Comparison of ENCODE assay signal across 8 cellular contexts in genomic region chr12:64222011-64222765, GRCh38. TPM values are rescaled to one million over a fixed set of nuclear protein-coding genes. Genes with fewer than 3 reads are reported as not detected.
DNase-seq lines count a peak whose midpoint lies in the region; ATAC-seq, FAIRE-seq and TF ChIP-seq lines count a peak whose summit lies in the region.

Gene KICS2, minus strand, starts transcription at chr12:64222296. Its CDS starts 59 bp downstream, at chr12:64222237.

- FAIRE-seq in A549 (lab: Jason Lieb, UNC) = no peak

- ATAC-seq in A549 = peak; percentile 95 to 96
- peak; percentile 86 for ATAC-seq in GM18858 (IDR thresholded peaks at IDR 0.05; ENCODE audit: unreplicated experiment)
- peak; percentile 93 for ATAC-seq in HG03066 (IDR thresholded peaks at IDR 0.05; ENCODE audit: low read depth, unreplicated experiment)

- TF ChIP-seq CTCF in A549 (IDR thresholded peaks at IDR 0.05) = no peak
- TF ChIP-seq CTCF in brain (conservative IDR thresholded peaks at IDR 0.05) = no peak

- TF ChIP-seq POLR2A in A549 (IDR thresholded peaks at IDR 0.05; ENCODE audit: low read length) = peak; percentile 90

- peaks cover 21% of the 10 kb centered on the region for H3K4me1 ChIP-seq in A549

- no peaks in the 10 kb centered on the region for H3K36me3 Mint-ChIP-seq in brain

- H3K27ac ChIP-seq in A549 = peak within 1 kb of the TSS; percentile 87 to 93

- TF ChIP-seq EP300 in A549 (IDR thresholded peaks at IDR 0.05) = no peak

- peaks cover 39% of the 10 kb centered on the region for H3K4me1 Mint-ChIP-seq in brain

- POLR2A ChIA-PET in A549 (lab: Yijun Ruan, JAX) = interaction anchor here (0.7 to 1.6 kb wide), 10 partner anchors 10 to 386 kb away, joined by 3 to 21 read pairs (median 4); partner anchors contain the start of genes SRGAP1 and XPOT

- H3K27ac Mint-ChIP-seq in brain = peak within 1 kb of the TSS; percentile 65 to 95 (median 93)

- H3K4me2 ChIP-seq in A549 = peak within 1 kb of the TSS; percentile 85

- H3K4me3 ChIP-seq in A549 (peak within 1 kb of the TSS; percentile 71), iPS-11a (ENCODE audit: low read depth, low read length) (peak within 1 kb of the TSS; percentile 53), skeletal muscle cell (ENCODE audit: low read depth, low read length) (peak within 1 kb of the TSS; percentile 89)

- H3K4me3 Mint-ChIP-seq in brain = peak within 1 kb of the TSS; percentile 89 to 97 (median 92)

- H3K9me3 Mint-ChIP-seq in brain = peaks cover 0 to 3% (median 0%) of the 10 kb centered on the region in 5 experiments

- WGBS in A549 (ENCODE audit: missing lambda C conversion rate) = 2% methylated on average over 35 of the region's 56 CpGs

- no peaks in the 10 kb centered on the region for H3K9me3 ChIP-seq in A549

- CTCF ChIA-PET in A549 (lab: Yijun Ruan, JAX) = interaction anchor here (0.6 to 1.9 kb wide), 6 partner anchors 10 to 456 kb away, joined by 3 to 4 read pairs (median 3); partner anchors contain the start of gene SRGAP1

- DNase-seq in A549 (ENCODE audit: low read depth in 1 of 2, low spot score in 1 of 2) (peak; percentile 90 to 97), NCI-H2107 treated with DMSO at 0.1 percent for 48 hours (lab: John Stamatoyannopoulos, UW; ENCODE audit: unreplicated experiment) (peak; percentile 79), UCSD-AML1 (lab: John Stamatoyannopoulos, UW; ENCODE audit: unreplicated experiment) (peak; percentile 91), skeletal muscle cell (ENCODE audit: low read depth) (peak; percentile 72)

- peak in 1 of 2 experiments; percentile 13; a peak in 1 of 5 replicates for TF ChIP-seq RAD21 in A549 (conservative IDR thresholded peaks at IDR 0.05 in 1 of 2, IDR thresholded peaks at IDR 0.05 in 1 of 2)

- peaks cover 8% of the 10 kb centered on the region for H3K27me3 Mint-ChIP-seq in brain

TF ChIP-seq in A549, 52 proteins besides CTCF, POLR2A, EP300 and RAD21 (continues in another document):
- TF ChIP-seq PHF8 (IDR thresholded peaks at IDR 0.05; ENCODE audit: borderline replicate concordance, low read depth) = peak; percentile 97
- TF ChIP-seq CBX2 (IDR thresholded peaks at IDR 0.05; ENCODE audit: borderline replicate concordance, low read depth) = no peak
- peak; percentile 100 for TF ChIP-seq MAX (IDR thresholded peaks at IDR 0.05)
- TF ChIP-seq ATOH8 (CRISPR knock-in tag; IDR thresholded peaks at IDR 0.05; ENCODE audit: low read depth) = peak; percentile 40; the same call in 1 of the 2 replicates
- no peak for TF ChIP-seq HES2 (IDR thresholded peaks at IDR 0.05)
- TF ChIP-seq JUNB (IDR thresholded peaks at IDR 0.05) = no peak
- peak; percentile 54; the same call in 1 of the 2 replicates for TF ChIP-seq PBX3 (IDR thresholded peaks at IDR 0.05)
- peak; percentile 80 to 89; a peak in 4 of 5 replicates for TF ChIP-seq JUN (IDR thresholded peaks at IDR 0.05)
- no peak for TF ChIP-seq CHD2 (IDR thresholded peaks at IDR 0.05; ENCODE audit: low read length, partially characterized antibody)
- TF ChIP-seq RNF2 (IDR thresholded peaks at IDR 0.05; ENCODE audit: borderline replicate concordance, low read depth) = no peak
- no peak for TF ChIP-seq CBX8 (IDR thresholded peaks at IDR 0.05)
- no peak for TF ChIP-seq ZNF302 (CRISPR knock-in tag; IDR thresholded peaks at IDR 0.05)
- no peak for TF ChIP-seq KDM1A (IDR thresholded peaks at IDR 0.05; ENCODE audit: low read depth)
- no peak for TF ChIP-seq ZC3H11A (IDR thresholded peaks at IDR 0.05)
- no peak for TF ChIP-seq SMC3 (IDR thresholded peaks at IDR 0.05)
- peak; percentile 76; the same call in 1 of the 2 replicates for TF ChIP-seq FOSB (CRISPR knock-in tag; IDR thresholded peaks at IDR 0.05)
- no peak for TF ChIP-seq NFE2L2 (conservative IDR thresholded peaks at IDR 0.05; ENCODE audit: low read length)
- TF ChIP-seq MAZ (IDR thresholded peaks at IDR 0.05; ENCODE audit: borderline replicate concordance, low read depth, low read length) = no peak
- TF ChIP-seq NPAS2 (CRISPR knock-in tag; IDR thresholded peaks at IDR 0.05; ENCODE audit: borderline replicate concordance) = no peak
- peak; percentile 82 for TF ChIP-seq USF2 (IDR thresholded peaks at IDR 0.05)
- no peak; the same call in 1 of the 2 replicates for TF ChIP-seq REST (IDR thresholded peaks at IDR 0.05)
- no peak for TF ChIP-seq RCOR1 (IDR thresholded peaks at IDR 0.05; ENCODE audit: low read depth, low read length)
- peak; percentile 52; the same call in 1 of the 2 replicates for TF ChIP-seq TP53 (CRISPR knock-in tag; IDR thresholded peaks at IDR 0.05)
- no peak for TF ChIP-seq HOXA7 (CRISPR knock-in tag; IDR thresholded peaks at IDR 0.05)
- no peak; the same call in 1 of the 2 replicates for TF ChIP-seq HOXB5 (CRISPR knock-in tag; IDR thresholded peaks at IDR 0.05)
- no peak for TF ChIP-seq HEYL (CRISPR knock-in tag; IDR thresholded peaks at IDR 0.05)
- no peak for TF ChIP-seq CEBPB (IDR thresholded peaks at IDR 0.05)
- TF ChIP-seq CHD4 (IDR thresholded peaks at IDR 0.05; ENCODE audit: borderline replicate concordance) = no peak

RNA-seq across cellular contexts. Expression of gene KICS2, which starts in this region (rescaled TPM):
- 21.4 and 22.5 TPM in 2 replicates for polyA plus RNA-seq in A549 (2011; rRNA removed)
- polyA plus RNA-seq in A549 (2012; cell fraction: cytosol; rRNA removed) = 8.9 and 10.4 TPM in 2 replicates
- 7.1 and 9.7 TPM in 2 replicates for polyA plus RNA-seq in A549 (2012; cell fraction: nucleus; rRNA removed)
- 9.1 to 9.6 TPM (median 9.4 TPM) in 3 replicates for polyA plus RNA-seq in A549 (2017; fragmentation: RNase III; extraction: RNeasy Plus Mini Kit Qiagen cat#74134 plus additional on column Dnase treatment)
- polyA minus RNA-seq in A549 (2011; rRNA and poly(A)+ RNA removed) = 28.3 and 29.1 TPM in 2 replicates
- 3.2 TPM for polyA plus RNA-seq in brain (ENCODE audit: insufficient read depth, low read depth, low replicate concordance)

Comparison
In these comparisons a context has a peak if more than half of its experiments do, and no peak if none do; other contexts are left out.
1. Peak in every context shown above with its lines: DNase-seq, ATAC-seq, H3K4me3 ChIP-seq and H3K27ac ChIP-seq.